In the genomic region with DNA sequence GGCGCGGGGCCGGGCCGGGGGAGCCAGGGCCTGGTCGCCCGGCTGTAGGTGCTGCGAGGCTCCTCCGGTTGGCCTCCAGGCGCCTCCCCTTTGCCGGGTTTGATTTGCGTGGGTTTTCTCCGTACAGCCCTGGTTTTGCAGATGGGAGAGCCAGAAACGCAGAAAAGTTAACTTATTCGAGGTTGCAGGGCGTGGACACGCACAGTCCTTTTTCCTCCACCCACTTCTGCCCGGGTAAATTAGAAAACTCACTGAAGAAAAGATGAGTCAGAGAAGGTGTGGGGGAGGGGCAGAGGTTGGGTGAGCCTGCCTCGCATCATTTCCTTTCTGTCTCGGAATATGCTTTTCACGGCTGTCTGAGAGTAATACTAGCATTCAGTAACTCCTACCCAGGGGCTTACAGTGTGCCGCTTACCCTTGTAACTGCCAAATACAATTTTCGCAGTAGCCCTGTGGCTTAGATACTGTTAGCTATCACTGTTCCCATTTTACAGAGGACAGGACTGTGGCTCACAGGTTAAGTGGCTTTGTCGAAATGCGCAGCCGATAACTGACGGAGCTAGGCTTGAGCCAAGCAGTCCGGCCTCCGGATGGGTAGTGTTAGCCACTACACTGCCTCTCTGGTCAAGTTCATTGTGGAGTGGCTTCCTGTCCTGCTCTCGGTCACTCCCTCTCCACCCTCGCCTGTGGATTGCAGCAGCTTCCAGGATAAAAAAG, we compare ENCODE assay signal across 8 cellular contexts. TPM values are rescaled to one million over a fixed set of nuclear protein-coding genes. Genes with fewer than 3 reads are reported as not detected.
A peak's percentile ranks its signal among the peaks of the same experiment; 100 is the strongest.
DNase-seq lines count a peak whose midpoint lies in the region; ATAC-seq and TF ChIP-seq lines count a peak whose summit lies in the region.

No MANE protein-coding gene starts in this region.

- H3K4me3 Mint-ChIP-seq in Calu3 (ENCODE audit: low read depth, unreplicated experiment) (peak overlapping the region; percentile 88), IgD-negative memory B cell (peak overlapping the region; percentile 90 to 98 (median 96))

- H3K36me3 Mint-ChIP-seq in Calu3 (ENCODE audit: insufficient read depth, unreplicated experiment) (peaks cover 62% of the 10 kb centered on the region), IgD-negative memory B cell (peaks cover 2% of the 10 kb centered on the region)

- no peaks in the 10 kb centered on the region for H3K9me3 Mint-ChIP-seq in Calu3 (ENCODE audit: low read depth, unreplicated experiment)
- H3K9me3 Mint-ChIP-seq in IgD-negative memory B cell: no peaks in the 10 kb centered on the region

- H3K4me1 ChIP-seq in iPS-18a (ENCODE audit: control insufficient read depth, low read depth, low read length) (peaks cover 11% of the 10 kb centered on the region), skeletal muscle satellite cell (ENCODE audit: control insufficient read depth, insufficient read depth, low read length) (peaks cover 20% of the 10 kb centered on the region)

- H3K4me1 Mint-ChIP-seq in Calu3 (ENCODE audit: low read depth, unreplicated experiment) (peaks cover 37% of the 10 kb centered on the region), IgD-negative memory B cell (peaks cover 11 to 26% (median 23%) of the 10 kb centered on the region in 3 donors)

- H3K4me3 ChIP-seq in iPS-18a (ENCODE audit: low read length): peak overlapping the region; percentile 92
- peak overlapping the region; percentile 91 for H3K4me3 ChIP-seq in skeletal muscle satellite cell (ENCODE audit: low read length)

- peak; percentile 83 for DNase-seq in Calu3
- DNase-seq in T-helper 9 cell: peak; percentile 89
- DNase-seq in astrocyte of the hippocampus (ENCODE audit: low read depth, low spot score): peak; percentile 90
- DNase-seq in middle frontal gyrus (ENCODE audit: extremely low spot score, low spot score): no peak

- H3K9me3 ChIP-seq in iPS-18a (ENCODE audit: control insufficient read depth, low read depth, low read length) (no peaks in the 10 kb centered on the region), skeletal muscle satellite cell (replicated peaks; ENCODE audit: low read length) (no peaks in the 10 kb centered on the region)

- H3K27me3 Mint-ChIP-seq in Calu3 (ENCODE audit: unreplicated experiment) (no peaks in the 10 kb centered on the region), IgD-negative memory B cell (peaks cover 2% of the 10 kb centered on the region)

- CTCF ChIA-PET in Calu3 (lab: Charles Lee): interaction anchor here (0.6 kb wide), 1 partner anchor 333 kb away, joined by 12 read pairs; no protein-coding TSS in a partner anchor

- H3K27ac ChIP-seq in iPS-18a (ENCODE audit: low read length): peak overlapping the region; percentile 50

- no peak for TF ChIP-seq CTCF in Calu3 (IDR thresholded peaks at IDR 0.05; ENCODE audit: unreplicated experiment)

- H3K4me2 ChIP-seq in skeletal muscle satellite cell (ENCODE audit: low read length): peak overlapping the region; percentile 99

- no peaks in the 10 kb centered on the region for H3K27me3 ChIP-seq in iPS-18a (ENCODE audit: control insufficient read depth, insufficient read depth, low read length)
- no peaks in the 10 kb centered on the region for H3K27me3 ChIP-seq in skeletal muscle satellite cell (ENCODE audit: control insufficient read depth, insufficient read depth, low read length)

- H3K36me3 ChIP-seq in iPS-18a (ENCODE audit: control insufficient read depth, low read depth, low read length) (peaks cover 33% of the 10 kb centered on the region), skeletal muscle satellite cell (ENCODE audit: insufficient read depth, low read length) (peaks cover 40% of the 10 kb centered on the region)

- H3K9ac ChIP-seq in iPS-18a (ENCODE audit: low read length): peak overlapping the region; percentile 93
- H3K9ac ChIP-seq in skeletal muscle satellite cell (ENCODE audit: low read depth, low read length): peak overlapping the region; percentile 97

- H3K27ac Mint-ChIP-seq in Calu3 (ENCODE audit: unreplicated experiment) (peak overlapping the region; percentile 73), IgD-negative memory B cell (peak overlapping the region; percentile 88 to 95 (median 92))

- TSS peak; percentile 96 for BruUV-seq in Calu3 (replicated peaks; lab: Mats Ljungman, UMichigan)

- intact Hi-C loops in Calu3 (cut with micrococcal nuclease; ENCODE audit: unreplicated experiment): no loop called here

- ATAC-seq in GM21447 (IDR thresholded peaks at IDR 0.05; ENCODE audit: unreplicated experiment): peak; percentile 50

RNA-seq across cellular contexts. Expression of gene FADD, which starts 0.8 kb away (rescaled TPM):
- total RNA-seq in Calu3 (2022): 40.2 and 49.4 TPM in 2 replicates
- polyA plus RNA-seq in IgD-negative memory B cell: 21.0 TPM
- total RNA-seq in skeletal muscle satellite cell (2012; rRNA removed): 41.1 and 43.6 TPM in 2 replicates
